ENCODE assay signal across 8 cellular contexts in genomic region chr7:43639858-43640491, GRCh38. TPM values are rescaled to one million over a fixed set of nuclear protein-coding genes. Genes with fewer than 3 reads are reported as not detected.
A peak's percentile ranks its signal among the peaks of the same experiment; 100 is the strongest.
DNase-seq lines count a peak whose midpoint lies in the region; ATAC-seq, FAIRE-seq and TF ChIP-seq lines count a peak whose summit lies in the region.

No MANE protein-coding gene starts in this region.

- no peak for TF ChIP-seq EP300 in A549 (IDR thresholded peaks at IDR 0.05)

- no peak for TF ChIP-seq POLR2A in A549 (IDR thresholded peaks at IDR 0.05; ENCODE audit: low read length)

- DNase-seq in A549 (ENCODE audit: low read depth in 1 of 2, low spot score in 1 of 2), result peak in 1 of 2 experiments; percentile 32
- DNase-seq in LHCN-M2 (ENCODE audit: low read depth), result peak; percentile 88
- DNase-seq in activated CD8-positive, alpha-beta T cell treated with anti-CD3 and anti-CD28 coated beads, Interleukin-2, amount 10 ng/mL, durations not matched to agents 7 days and 5 days, result no peak
- DNase-seq in glutamatergic neuron, result peak; percentile 47
- peak; percentile 94 for DNase-seq in retinal pigment epithelial cell (ENCODE audit: low read depth)
- DNase-seq in ureter (ENCODE audit: low spot score), result no peak
- DNase-seq in activated CD8-positive, alpha-beta memory T cell treated with anti-CD3 and anti-CD28 coated beads, Interleukin-2, amount 50 U/mL, for 48 hours, result no peak

- no peak overlapping the region for H3K4me2 ChIP-seq in A549

- H3K36me3 Mint-ChIP-seq in activated CD8-positive, alpha-beta T cell treated with anti-CD3 and anti-CD28 coated beads, Interleukin-2, amount 10 ng/mL, durations not matched to agents 7 days and 5 days (ENCODE audit: low read depth), result peaks cover 84% of the 10 kb centered on the region
- H3K36me3 Mint-ChIP-seq in glutamatergic neuron (ENCODE audit: unreplicated experiment), result peaks cover 4% of the 10 kb centered on the region

- H3K4me1 ChIP-seq in A549, result peaks cover 28% of the 10 kb centered on the region; the same call in 2 of the 3 replicates

- peak overlapping the region in 1 of 2 experiments; percentile 17; a peak in 2 of 6 replicates for H3K27ac ChIP-seq in A549

- no peak for TF ChIP-seq RAD21 in A549 (conservative IDR thresholded peaks at IDR 0.05 in 1 of 2, IDR thresholded peaks at IDR 0.05 in 1 of 2)

- CTCF ChIA-PET in A549 (lab: Yijun Ruan, JAX), result interaction anchor here (0.9 to 2.9 kb wide), 8 partner anchors 10 to 199 kb away, joined by 3 to 12 read pairs (median 5); partner anchors contain the start of gene STK17A
- CTCF ChIA-PET in activated CD8-positive, alpha-beta T cell treated with anti-CD3 and anti-CD28 coated beads, Interleukin-2, amount 10 ng/mL, durations not matched to agents 7 days and 5 days (lab: Charles Lee), result interaction anchor here (0.9 to 5.0 kb wide), 7 partner anchors 8 to 60 kb away, joined by 3 to 48 read pairs (median 11); partner anchors contain the start of gene STK17A

- peaks cover 79% of the 10 kb centered on the region for H3K4me1 Mint-ChIP-seq in activated CD8-positive, alpha-beta T cell treated with anti-CD3 and anti-CD28 coated beads, Interleukin-2, amount 10 ng/mL, durations not matched to agents 7 days and 5 days (ENCODE audit: low read depth)
- peaks cover 31% of the 10 kb centered on the region for H3K4me1 Mint-ChIP-seq in glutamatergic neuron (ENCODE audit: low read depth, unreplicated experiment)

- FAIRE-seq in A549 (lab: Jason Lieb, UNC), result no peak

- peak; percentile 25 to 37; a peak in 3 of 6 replicates for ATAC-seq in A549
- ATAC-seq in activated CD8-positive, alpha-beta T cell treated with anti-CD3 and anti-CD28 coated beads, Interleukin-2, amount 10 ng/mL, durations not matched to agents 7 days and 5 days, result no peak
- ATAC-seq in HG03460 (IDR thresholded peaks at IDR 0.05; ENCODE audit: unreplicated experiment), result no peak

- peak overlapping the region; percentile 48 for H3K27ac Mint-ChIP-seq in activated CD8-positive, alpha-beta T cell treated with anti-CD3 and anti-CD28 coated beads, Interleukin-2, amount 10 ng/mL, durations not matched to agents 7 days and 5 days
- peak overlapping the region; percentile 89 for H3K27ac Mint-ChIP-seq in glutamatergic neuron (ENCODE audit: unreplicated experiment)

- POLR2A ChIA-PET in A549 (lab: Yijun Ruan, JAX), result no interaction called here
- POLR2A ChIA-PET in activated CD8-positive, alpha-beta T cell treated with anti-CD3 and anti-CD28 coated beads, Interleukin-2, amount 10 ng/mL, durations not matched to agents 7 days and 5 days (lab: Charles Lee), result interaction anchor here (0.7 to 4.2 kb wide), 6 partner anchors 9 to 56 kb away, joined by 3 to 31 read pairs (median 4); partner anchors contain the start of gene STK17A

- TF ChIP-seq CTCF in A549 (IDR thresholded peaks at IDR 0.05) (no peak), glutamatergic neuron (IDR thresholded peaks at IDR 0.05; ENCODE audit: partially characterized antibody, unreplicated experiment) (no peak), retinal pigment epithelial cell (conservative IDR thresholded peaks at IDR 0.05; ENCODE audit: low read depth, low read length) (no peak)

- H3K9me3 ChIP-seq in A549, result no peaks in the 10 kb centered on the region

- no peak overlapping the region for H3K4me3 Mint-ChIP-seq in activated CD8-positive, alpha-beta T cell treated with anti-CD3 and anti-CD28 coated beads, Interleukin-2, amount 10 ng/mL, durations not matched to agents 7 days and 5 days
- peak overlapping the region; percentile 9 for H3K4me3 Mint-ChIP-seq in glutamatergic neuron (ENCODE audit: unreplicated experiment)

- 78% methylated on average over 6 of the region's 6 CpGs for WGBS in A549 (ENCODE audit: missing lambda C conversion rate)

- no peak overlapping the region for H3K4me3 ChIP-seq in A549
- no peak overlapping the region for H3K4me3 ChIP-seq in retinal pigment epithelial cell (ENCODE audit: low read length)

- H3K27me3 Mint-ChIP-seq in activated CD8-positive, alpha-beta T cell treated with anti-CD3 and anti-CD28 coated beads, Interleukin-2, amount 10 ng/mL, durations not matched to agents 7 days and 5 days (ENCODE audit: low read depth), result no peaks in the 10 kb centered on the region
- peaks cover 2% of the 10 kb centered on the region for H3K27me3 Mint-ChIP-seq in glutamatergic neuron (ENCODE audit: unreplicated experiment)

- H3K9me3 Mint-ChIP-seq in activated CD8-positive, alpha-beta T cell treated with anti-CD3 and anti-CD28 coated beads, Interleukin-2, amount 10 ng/mL, durations not matched to agents 7 days and 5 days (ENCODE audit: insufficient read depth), result no peaks in the 10 kb centered on the region
- H3K9me3 Mint-ChIP-seq in glutamatergic neuron (ENCODE audit: unreplicated experiment), result peaks cover 8% of the 10 kb centered on the region

TF ChIP-seq in A549, 52 proteins besides CTCF, POLR2A, EP300 and RAD21:
- TF ChIP-seq ESRRA (IDR thresholded peaks at IDR 0.05; ENCODE audit: borderline replicate concordance, low read length) (peak; percentile 34; the same call in 1 of the 2 replicates), FOSB (CRISPR knock-in tag; IDR thresholded peaks at IDR 0.05) (no peak)

RNA-seq across cellular contexts. Expression of gene STK17A, which starts 57.1 kb away (rescaled TPM):
- 20.2 and 27.3 TPM in 2 replicates for polyA plus RNA-seq in A549 (2011; rRNA removed)
- polyA plus RNA-seq in A549 (2012; cell fraction: cytosol; rRNA removed), result 7.2 and 8.7 TPM in 2 replicates
- 5.0 and 5.3 TPM in 2 replicates for polyA plus RNA-seq in A549 (2012; cell fraction: nucleus; rRNA removed)
- 40.4 to 47.5 TPM (median 45.6 TPM) in 3 replicates for polyA plus RNA-seq in A549 (2017; fragmentation: RNase III; extraction: RNeasy Plus Mini Kit Qiagen cat#74134 plus additional on column Dnase treatment)
- polyA minus RNA-seq in A549 (2011; rRNA and poly(A)+ RNA removed), result 4.4 and 5.1 TPM in 2 replicates
- total RNA-seq in LHCN-M2 (2014; rRNA removed), result 42.1 and 49.6 TPM in 2 replicates
- 12.9 TPM for polyA plus RNA-seq in LHCN-M2 (2012)
- 10 to 100 TPM; 67.9 to 69.0 TPM for total RNA-seq in activated CD8-positive, alpha-beta T cell treated with anti-CD3 and anti-CD28 coated beads, Interleukin-2, amount 10 ng/mL, durations not matched to agents 7 days and 5 days
- 26.8 TPM for total RNA-seq in glutamatergic neuron (ENCODE audit: unreplicated experiment)
- 7.7 TPM for total RNA-seq in ureter

Comparison
In these comparisons a context has a peak if more than half of its experiments do, and no peak if none do; other contexts are left out.
1. ATAC-seq: peak in A549 (2 of 2); none in activated CD8-positive, alpha-beta T cell treated with anti-CD3 and anti-CD28 coated beads, Interleukin-2, amount 10 ng/mL, durations not matched to agents 7 days and 5 days (single experiment) and HG03460 (single experiment).
2. DNase-seq: peak in LHCN-M2 (single experiment), glutamatergic neuron (single experiment) and retinal pigment epithelial cell (single experiment); none in activated CD8-positive, alpha-beta T cell treated with anti-CD3 and anti-CD28 coated beads, Interleukin-2, amount 10 ng/mL, durations not matched to agents 7 days and 5 days (single experiment), ureter (single experiment) and activated CD8-positive, alpha-beta memory T cell treated with anti-CD3 and anti-CD28 coated beads, Interleukin-2, amount 50 U/mL, for 48 hours (single experiment).